8 cellular contexts compared by ENCODE assay signal in genomic region chr2:24918326-24919099, GRCh38. TPM values are rescaled to one million over a fixed set of nuclear protein-coding genes. Genes with fewer than 3 reads are reported as not detected.
DNase-seq lines count a peak whose midpoint lies in the region; ATAC-seq and TF ChIP-seq lines count a peak whose summit lies in the region.

No MANE protein-coding gene starts in this region.

- peaks cover 25% of the 10 kb centered on the region for H3K36me3 Mint-ChIP-seq in activated CD4-positive, alpha-beta T cell treated with anti-CD3 and anti-CD28 coated beads, Interleukin-2, amount 10 ng/mL, durations not matched to agents 24 days and 14 days (ENCODE audit: low read depth)
- peaks cover 23% of the 10 kb centered on the region for H3K36me3 Mint-ChIP-seq in activated T-helper 17 cell treated with anti-CD3 and anti-CD28 coated beads, Interleukin-2, amount 50 U/mL, for 72 hours (ENCODE audit: low read depth)
- H3K36me3 Mint-ChIP-seq in immature natural killer cell = no peaks in the 10 kb centered on the region

- H3K9me3 ChIP-seq in suprapubic skin = no peaks in the 10 kb centered on the region

- no peaks in the 10 kb centered on the region for H3K27me3 ChIP-seq in suprapubic skin

- peak; percentile 60 for DNase-seq in activated CD4-positive, alpha-beta T cell treated with anti-CD3 and anti-CD28 coated beads, Interleukin-2, amount 10 ng/mL, durations not matched to agents 24 days and 14 days
- DNase-seq in activated CD4-positive, alpha-beta T cell treated with anti-CD3 and anti-CD28 coated beads, Interleukin-2, amount 50 U/mL, for 1 hour = no peak
- DNase-seq in immature natural killer cell (no peak), suprapubic skin (ENCODE audit: low spot score in 2 of 2) (no peak), HUDEP-2 (lab: John Stamatoyannopoulos, UW; ENCODE audit: unreplicated experiment in 76 of 76) (no peak)

- peak overlapping the region; percentile 70 for H3K4me3 ChIP-seq in suprapubic skin

- peaks cover 2% of the 10 kb centered on the region for H3K27me3 Mint-ChIP-seq in activated CD4-positive, alpha-beta T cell treated with anti-CD3 and anti-CD28 coated beads, Interleukin-2, amount 10 ng/mL, durations not matched to agents 24 days and 14 days
- no peaks in the 10 kb centered on the region for H3K27me3 Mint-ChIP-seq in activated T-helper 17 cell treated with anti-CD3 and anti-CD28 coated beads, Interleukin-2, amount 50 U/mL, for 72 hours
- peaks cover 6 to 11% (median 6%) of the 10 kb centered on the region in 3 donors for H3K27me3 Mint-ChIP-seq in immature natural killer cell (ENCODE audit: low read depth in 3 of 3)

- TF ChIP-seq CTCF in suprapubic skin (IDR thresholded peaks at IDR 0.05) = no peak

- peaks cover 48% of the 10 kb centered on the region for H3K4me1 ChIP-seq in suprapubic skin

- peaks cover 32% of the 10 kb centered on the region for H3K4me1 Mint-ChIP-seq in activated CD4-positive, alpha-beta T cell treated with anti-CD3 and anti-CD28 coated beads, Interleukin-2, amount 10 ng/mL, durations not matched to agents 24 days and 14 days
- H3K4me1 Mint-ChIP-seq in activated T-helper 17 cell treated with anti-CD3 and anti-CD28 coated beads, Interleukin-2, amount 50 U/mL, for 72 hours = peaks cover 25% of the 10 kb centered on the region
- H3K4me1 Mint-ChIP-seq in immature natural killer cell = peaks cover 29 to 30% of the 10 kb centered on the region in 2 donors

- intact Hi-C loops in activated CD4-positive, alpha-beta T cell treated with anti-CD3 and anti-CD28 coated beads, Interleukin-2, amount 10 ng/mL, durations not matched to agents 24 days and 14 days (cut with micrococcal nuclease) = loop anchor here (1.0 kb wide), 1 partner anchor 53 kb away; the partner anchor contains the start of gene DNAJC27

- no peaks in the 10 kb centered on the region for H3K9me3 Mint-ChIP-seq in activated CD4-positive, alpha-beta T cell treated with anti-CD3 and anti-CD28 coated beads, Interleukin-2, amount 10 ng/mL, durations not matched to agents 24 days and 14 days
- H3K9me3 Mint-ChIP-seq in activated T-helper 17 cell treated with anti-CD3 and anti-CD28 coated beads, Interleukin-2, amount 50 U/mL, for 72 hours = no peaks in the 10 kb centered on the region
- no peaks in the 10 kb centered on the region for H3K9me3 Mint-ChIP-seq in immature natural killer cell

- peak overlapping the region; percentile 70 for H3K27ac ChIP-seq in suprapubic skin

- TF ChIP-seq EP300 in suprapubic skin (IDR thresholded peaks at IDR 0.05) = no peak

- peak overlapping the region; percentile 69 for H3K27ac Mint-ChIP-seq in activated CD4-positive, alpha-beta T cell treated with anti-CD3 and anti-CD28 coated beads, Interleukin-2, amount 10 ng/mL, durations not matched to agents 24 days and 14 days
- H3K27ac Mint-ChIP-seq in activated T-helper 17 cell treated with anti-CD3 and anti-CD28 coated beads, Interleukin-2, amount 50 U/mL, for 72 hours = peak overlapping the region; percentile 82
- peak overlapping the region in 4 of 6 donors; percentile 82 to 91 (median 88) for H3K27ac Mint-ChIP-seq in immature natural killer cell

- peak overlapping the region; percentile 90 for H3K4me3 Mint-ChIP-seq in activated CD4-positive, alpha-beta T cell treated with anti-CD3 and anti-CD28 coated beads, Interleukin-2, amount 10 ng/mL, durations not matched to agents 24 days and 14 days
- H3K4me3 Mint-ChIP-seq in activated T-helper 17 cell treated with anti-CD3 and anti-CD28 coated beads, Interleukin-2, amount 50 U/mL, for 72 hours = peak overlapping the region; percentile 85
- H3K4me3 Mint-ChIP-seq in immature natural killer cell = peak overlapping the region; percentile 85 to 93 (median 92)

- no peaks in the 10 kb centered on the region for H3K36me3 ChIP-seq in suprapubic skin

- 81% methylated on average over 43 of the region's 43 CpGs for WGBS in suprapubic skin

- ATAC-seq in activated T-helper 17 cell treated with anti-CD3 and anti-CD28 coated beads, Interleukin-2, amount 50 U/mL, for 72 hours (replicated peaks) = no peak
- ATAC-seq in GM18858 (IDR thresholded peaks at IDR 0.05; ENCODE audit: unreplicated experiment) = no peak
- no peak for ATAC-seq in HG02571 (IDR thresholded peaks at IDR 0.05; ENCODE audit: unreplicated experiment)

- no peak for TF ChIP-seq POLR2A in suprapubic skin (IDR thresholded peaks at IDR 0.05)

RNA-seq across cellular contexts. Expression of gene ADCY3, which starts 1.5 kb away (rescaled TPM):
- total RNA-seq in activated CD4-positive, alpha-beta T cell treated with anti-CD3 and anti-CD28 coated beads, Interleukin-2, amount 10 ng/mL, durations not matched to agents 24 days and 14 days = 103 and 108 TPM in 2 replicates
- 100 to 1,000 TPM in 1 of 2 donors, 10 to 100 TPM in 1; 43.8 to 102 TPM for total RNA-seq in activated T-helper 17 cell treated with anti-CD3 and anti-CD28 coated beads, Interleukin-2, amount 50 U/mL, for 72 hours
- polyA plus RNA-seq in immature natural killer cell = 1 to 10 TPM in 1 of 3 donors, under 1 TPM in 1, not detected in 1; 0.86 to 2.1 TPM
- 100 to 1,000 TPM in 1 of 4 donors, 10 to 100 TPM in 3; 45.2 to 108 (median 66.9) TPM for total RNA-seq in suprapubic skin

RNA-seq across cellular contexts. Expression of gene DNAJC27, which starts 53.2 kb away (rescaled TPM):
- 6.9 and 7.0 TPM in 2 replicates for total RNA-seq in activated CD4-positive, alpha-beta T cell treated with anti-CD3 and anti-CD28 coated beads, Interleukin-2, amount 10 ng/mL, durations not matched to agents 24 days and 14 days
- 1 to 10 TPM; 4.7 to 6.5 TPM for total RNA-seq in activated T-helper 17 cell treated with anti-CD3 and anti-CD28 coated beads, Interleukin-2, amount 50 U/mL, for 72 hours
- 1 to 10 TPM; 2.1 to 4.9 (median 2.2) TPM for polyA plus RNA-seq in immature natural killer cell
- 1 to 10 TPM; 3.1 to 6.4 (median 4.3) TPM for total RNA-seq in suprapubic skin
